14 cellular contexts compared by ENCODE assay signal in the genomic region with DNA sequence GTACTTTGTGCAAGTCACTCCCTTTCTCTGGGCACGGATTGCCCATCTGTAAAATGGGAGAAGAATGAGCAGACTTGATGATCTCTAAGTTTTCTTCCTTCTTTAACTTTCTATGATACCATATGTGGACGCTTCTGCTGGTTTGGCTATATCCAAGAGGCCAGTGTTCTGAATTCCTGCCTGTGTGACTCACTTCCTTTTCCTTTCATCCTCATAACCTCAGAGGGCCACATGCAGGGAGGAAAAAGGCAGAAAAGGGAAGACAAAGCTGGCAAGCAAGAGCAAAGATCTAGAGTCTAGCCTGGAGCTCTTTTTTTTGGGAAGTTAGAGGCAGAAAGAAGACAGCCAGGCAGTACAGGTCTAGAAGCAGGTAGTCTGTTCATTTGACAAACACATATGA.
DNase-seq lines count a peak whose midpoint lies in the region; ATAC-seq and TF ChIP-seq lines count a peak whose summit lies in the region.
"Had no signal": no experiment of that assay in that cellular context is flagged by ENCODE, and none has a peak within 500 bp of the region (broad histone marks: within the 10 kb centered on the region; RNA-seq: fewer than 3 reads in every experiment).

No MANE protein-coding gene starts in this region.

- peak; percentile 90 for DNase-seq in GM23248
- peak; percentile 45 for DNase-seq in Panc1 (ENCODE audit: low read depth, low spot score)
- DNase-seq in epithelial cell of prostate (ENCODE audit: low read depth, low spot score), result peak; percentile 1
- no peak for DNase-seq in activated CD4-positive, alpha-beta T cell treated with anti-CD3 and anti-CD28 coated beads for 48 hours
- DNase-seq in stimulated activated CD4-positive, alpha-beta T cell treated with anti-CD3 and anti-CD28 coated beads, Interleukin-4, amount 100 ng/mL, for 1 hour, result no peak
- DNase-seq in NCI-H2081 treated with DMSO at 0.1 percent for 48 hours (lab: John Stamatoyannopoulos, UW), result no peak
- no peak for DNase-seq in Right ventricle myocardium inferior (ENCODE audit: missing footprints)
- DNase-seq: activated gamma-delta T cell treated with Interleukin-2 at 50 U/mL for 16 hours, heart right ventricle, NCI-H1092 treated with DMSO at 0.1 percent for 48 hours, sigmoid colon, T-helper 17 cell, testis had no signal

- peak; percentile 89 for ATAC-seq in Panc1
- no peak for ATAC-seq in Right ventricle myocardium inferior
- ATAC-seq: T-helper 17 cell had no signal

- peaks cover 23% of the 10 kb centered on the region for H3F3A ChIP-seq in GM23248 (ENCODE audit: insufficient read depth)

- no peaks in the 10 kb centered on the region for H3K9me2 ChIP-seq in GM23248 (ENCODE audit: insufficient read depth)

- 0 to 7% methylated on average over 2 of the region's 2 CpGs for WGBS in GM23248 (ENCODE audit: low coverage in 1 of 2, low lambda C conversion rate in 2 of 2, missing lambda C conversion rate in 2 of 2), 2 experiments

- H3K4me3 ChIP-seq in GM23248, result no peak overlapping the region
- no peak overlapping the region for H3K4me3 ChIP-seq in Panc1 (ENCODE audit: low read depth in 2 of 2, low read length in 2 of 2)
- H3K4me3 ChIP-seq in neuron (ENCODE audit: low read length), result no peak overlapping the region
- H3K4me3 ChIP-seq: heart right ventricle, sigmoid colon, testis had no signal

- H3K27me3 ChIP-seq in GM23248 (replicated peaks; ENCODE audit: insufficient read depth), result no peaks in the 10 kb centered on the region
- no peaks in the 10 kb centered on the region for H3K27me3 ChIP-seq in Panc1 (ENCODE audit: control insufficient read depth, insufficient read depth, low read length)
- no peaks in the 10 kb centered on the region for H3K27me3 ChIP-seq in neuron (ENCODE audit: insufficient read depth, low read length)
- H3K27me3 ChIP-seq: heart right ventricle, sigmoid colon, testis had no signal

- in situ Hi-C loops in GM23248 (cut with MboI), result no loop called here
- in situ Hi-C loops in Panc1 (cut with HindIII; ENCODE audit: low pct_unique_long_range_greater_than_20kb, low sequenced_read_pairs), result no loop called here

- peak overlapping the region; percentile 48; the same call in 1 of the 2 replicates for H3K27ac ChIP-seq in GM23248
- H3K27ac ChIP-seq in Panc1 (ENCODE audit: low read length), result no peak overlapping the region
- peak overlapping the region; percentile 13 for H3K27ac ChIP-seq in epithelial cell of prostate
- H3K27ac ChIP-seq: sigmoid colon, testis had no signal

- H3K9me3 ChIP-seq in GM23248 (ENCODE audit: low read depth) (no peaks in the 10 kb centered on the region), Panc1 (ENCODE audit: control insufficient read depth, insufficient read depth, low read depth, low read length) (no peaks in the 10 kb centered on the region), neuron (ENCODE audit: low read length) (no peaks in the 10 kb centered on the region)
- H3K9me3 ChIP-seq: heart right ventricle, sigmoid colon, testis had no signal

- peaks cover 44% of the 10 kb centered on the region for H3K4me1 ChIP-seq in GM23248 (ENCODE audit: insufficient read depth)
- peaks cover 9% of the 10 kb centered on the region for H3K4me1 ChIP-seq in Panc1 (ENCODE audit: control insufficient read depth, insufficient read depth, low read length)
- H3K4me1 ChIP-seq in neuron (ENCODE audit: insufficient read depth, low read length), result peaks cover 28% of the 10 kb centered on the region
- H3K4me1 ChIP-seq: testis had no signal

- H3K9ac ChIP-seq in GM23248, result no peak overlapping the region

- no peak for TF ChIP-seq CTCF in Panc1 (IDR thresholded peaks at IDR 0.05)

- CTCF ChIA-PET in Panc1 (lab: Charles Lee), result no interaction called here

- H4K20me1 ChIP-seq in GM23248 (ENCODE audit: insufficient read depth), result no peaks in the 10 kb centered on the region

- H2AFZ ChIP-seq in GM23248 (no peak overlapping the region; the same call in 1 of the 2 replicates), neuron (ENCODE audit: low read depth, low read length) (peak overlapping the region; percentile 58)

- H3K36me3 ChIP-seq in GM23248 (ENCODE audit: low read depth) (no peaks in the 10 kb centered on the region), Panc1 (ENCODE audit: control insufficient read depth, insufficient read depth, low read length) (no peaks in the 10 kb centered on the region), neuron (ENCODE audit: insufficient read depth, low read length) (no peaks in the 10 kb centered on the region)
- H3K36me3 ChIP-seq: heart right ventricle, sigmoid colon had no signal

- intact Hi-C loops in Panc1 (cut with micrococcal nuclease; ENCODE audit: unreplicated experiment), result no loop called here
- intact Hi-C loops in Right ventricle myocardium inferior (cut with DNase I), result no loop called here

- H3K4me2 ChIP-seq in GM23248 (ENCODE audit: unreplicated experiment), result peak overlapping the region; percentile 35

- no peaks in the 10 kb centered on the region for H3K79me2 ChIP-seq in GM23248 (ENCODE audit: insufficient read depth)

- POLR2A ChIA-PET in Panc1 (lab: Charles Lee), result no interaction called here

- BruUV-seq in Panc1 (replicated peaks; lab: Mats Ljungman, UMichigan), result no TSS peak

Comparison
In these comparisons a context has a peak if more than half of its experiments do, and no peak if none do; other contexts are left out.
1. DNase-seq: peak in GM23248 (single experiment), Panc1 (single experiment) and epithelial cell of prostate (single experiment); none in activated CD4-positive, alpha-beta T cell treated with anti-CD3 and anti-CD28 coated beads for 48 hours (single experiment), stimulated activated CD4-positive, alpha-beta T cell treated with anti-CD3 and anti-CD28 coated beads, Interleukin-4, amount 100 ng/mL, for 1 hour (single experiment), NCI-H2081 treated with DMSO at 0.1 percent for 48 hours (single experiment) and Right ventricle myocardium inferior (single experiment).